8 cellular contexts compared by ENCODE assay signal in the genomic region with DNA sequence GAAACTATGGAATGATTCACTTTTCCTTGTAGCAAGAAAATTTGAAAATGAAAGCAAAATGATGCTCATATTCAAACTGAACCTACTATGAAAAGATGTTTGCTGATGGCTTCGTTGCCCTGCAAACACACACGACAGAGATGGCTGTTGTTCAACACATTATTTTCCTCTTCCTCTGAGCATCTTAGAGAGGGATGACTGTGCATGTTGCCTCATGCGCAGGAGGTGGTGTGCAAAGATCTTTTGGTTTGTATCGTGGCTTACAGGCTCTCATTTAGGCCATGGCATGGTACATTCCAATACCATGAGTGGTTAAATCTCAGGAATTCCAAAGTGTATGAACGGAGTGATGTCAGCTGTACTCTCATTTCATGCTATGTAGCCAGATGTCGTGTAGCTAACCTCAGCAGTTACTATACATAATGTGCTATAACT.
A peak's percentile ranks its signal among the peaks of the same experiment; 100 is the strongest.
DNase-seq lines count a peak whose midpoint lies in the region; ATAC-seq and TF ChIP-seq lines count a peak whose summit lies in the region.

No MANE protein-coding gene starts in this region.

- intact Hi-C loops in CD4-positive, alpha-beta T cell (cut with DNase I, micrococcal nuclease), result no loop called here

- POLR2A ChIA-PET in CD4-positive, alpha-beta T cell (lab: Charles Lee), result no interaction called here

- peaks cover 13% of the 10 kb centered on the region for H3K36me3 Mint-ChIP-seq in CD4-positive, alpha-beta T cell (ENCODE audit: low read depth)
- peaks cover 6% of the 10 kb centered on the region for H3K36me3 Mint-ChIP-seq in activated T-helper 17 cell treated with anti-CD3 and anti-CD28 coated beads, Interleukin-2, amount 50 U/mL, for 72 hours (ENCODE audit: low read depth)
- peaks cover 37% of the 10 kb centered on the region for H3K36me3 Mint-ChIP-seq in stimulated activated naive CD8-positive, alpha-beta T cell treated with anti-CD3 and anti-CD28 coated beads, Interleukin-15, Interleukin-2, amounts not matched to agents 100 ng/mL and 50 ng/mL, for 24 hours (ENCODE audit: low read depth)

- CTCF ChIA-PET in CD4-positive, alpha-beta T cell (lab: Charles Lee), result interaction anchor here (0.9 kb wide), 1 partner anchor 21 kb away, joined by 3 read pairs; no protein-coding TSS in a partner anchor

- H3K9me3 Mint-ChIP-seq in CD4-positive, alpha-beta T cell, result no peaks in the 10 kb centered on the region
- no peaks in the 10 kb centered on the region for H3K9me3 Mint-ChIP-seq in activated T-helper 17 cell treated with anti-CD3 and anti-CD28 coated beads, Interleukin-2, amount 50 U/mL, for 72 hours
- H3K9me3 Mint-ChIP-seq in stimulated activated naive CD8-positive, alpha-beta T cell treated with anti-CD3 and anti-CD28 coated beads, Interleukin-15, Interleukin-2, amounts not matched to agents 100 ng/mL and 50 ng/mL, for 24 hours, result no peaks in the 10 kb centered on the region

- no peak for TF ChIP-seq CTCF in CD4-positive, alpha-beta T cell (IDR thresholded peaks at IDR 0.05)

- H3K4me1 Mint-ChIP-seq in CD4-positive, alpha-beta T cell (ENCODE audit: low read depth), result peaks cover 92% of the 10 kb centered on the region
- peaks cover 19% of the 10 kb centered on the region for H3K4me1 Mint-ChIP-seq in activated T-helper 17 cell treated with anti-CD3 and anti-CD28 coated beads, Interleukin-2, amount 50 U/mL, for 72 hours
- H3K4me1 Mint-ChIP-seq in stimulated activated naive CD8-positive, alpha-beta T cell treated with anti-CD3 and anti-CD28 coated beads, Interleukin-15, Interleukin-2, amounts not matched to agents 100 ng/mL and 50 ng/mL, for 24 hours (ENCODE audit: low read depth), result peaks cover 82% of the 10 kb centered on the region

- no peak for DNase-seq in CD4-positive, alpha-beta T cell
- peak; percentile 36 for DNase-seq in HuH-7.5 (ENCODE audit: low spot score)
- DNase-seq in hepatic stellate cell (ENCODE audit: low spot score), result peak; percentile 77
- DNase-seq in retina, result no peak

- no peak overlapping the region for H3K27ac ChIP-seq in CD4-positive, alpha-beta T cell (ENCODE audit: low read depth, low read length)

- peak overlapping the region; percentile 1 for H3K4me3 Mint-ChIP-seq in CD4-positive, alpha-beta T cell
- peak overlapping the region; percentile 50 for H3K4me3 Mint-ChIP-seq in activated T-helper 17 cell treated with anti-CD3 and anti-CD28 coated beads, Interleukin-2, amount 50 U/mL, for 72 hours
- H3K4me3 Mint-ChIP-seq in stimulated activated naive CD8-positive, alpha-beta T cell treated with anti-CD3 and anti-CD28 coated beads, Interleukin-15, Interleukin-2, amounts not matched to agents 100 ng/mL and 50 ng/mL, for 24 hours, result peak overlapping the region; percentile 69

- H3K27ac Mint-ChIP-seq in CD4-positive, alpha-beta T cell, result no peak overlapping the region
- H3K27ac Mint-ChIP-seq in activated T-helper 17 cell treated with anti-CD3 and anti-CD28 coated beads, Interleukin-2, amount 50 U/mL, for 72 hours, result peak overlapping the region; percentile 78
- peak overlapping the region; percentile 94 for H3K27ac Mint-ChIP-seq in stimulated activated naive CD8-positive, alpha-beta T cell treated with anti-CD3 and anti-CD28 coated beads, Interleukin-15, Interleukin-2, amounts not matched to agents 100 ng/mL and 50 ng/mL, for 24 hours

- no peaks in the 10 kb centered on the region for H3K27me3 ChIP-seq in CD4-positive, alpha-beta T cell (ENCODE audit: control insufficient read depth, insufficient read depth, low read length)

- no peak for ATAC-seq in CD4-positive, alpha-beta T cell (ENCODE audit: poor library complexity)
- peak; percentile 96 for ATAC-seq in activated T-helper 17 cell treated with anti-CD3 and anti-CD28 coated beads, Interleukin-2, amount 50 U/mL, for 72 hours (replicated peaks)
- ATAC-seq in HG02840 (IDR thresholded peaks at IDR 0.05; ENCODE audit: low FRiP score, unreplicated experiment), result no peak
- no peak for ATAC-seq in GM21737 (IDR thresholded peaks at IDR 0.05; ENCODE audit: unreplicated experiment)

- H3K27me3 Mint-ChIP-seq in CD4-positive, alpha-beta T cell, result no peaks in the 10 kb centered on the region
- H3K27me3 Mint-ChIP-seq in activated T-helper 17 cell treated with anti-CD3 and anti-CD28 coated beads, Interleukin-2, amount 50 U/mL, for 72 hours, result no peaks in the 10 kb centered on the region
- no peaks in the 10 kb centered on the region for H3K27me3 Mint-ChIP-seq in stimulated activated naive CD8-positive, alpha-beta T cell treated with anti-CD3 and anti-CD28 coated beads, Interleukin-15, Interleukin-2, amounts not matched to agents 100 ng/mL and 50 ng/mL, for 24 hours

- no peaks in the 10 kb centered on the region for H3K9me3 ChIP-seq in CD4-positive, alpha-beta T cell (ENCODE audit: control insufficient read depth, low read length)

Comparison
In these comparisons a context has a peak if more than half of its experiments do, and no peak if none do; other contexts are left out.
1. DNase-seq: peak in HuH-7.5 (single experiment) and hepatic stellate cell (single experiment); none in CD4-positive, alpha-beta T cell (0 of 10) and retina (single experiment).
2. H3K4me3 Mint-ChIP-seq: peak in every context shown above with its lines; median percentile 69 in stimulated activated naive CD8-positive, alpha-beta T cell treated with anti-CD3 and anti-CD28 coated beads, Interleukin-15, Interleukin-2, amounts not matched to agents 100 ng/mL and 50 ng/mL, for 24 hours; 50 in activated T-helper 17 cell treated with anti-CD3 and anti-CD28 coated beads, Interleukin-2, amount 50 U/mL, for 72 hours; 1 in CD4-positive, alpha-beta T cell.